22 cellular contexts compared by ENCODE assay signal in genomic region chr1:226479432-226479831, GRCh38.
DNase-seq lines count a peak whose midpoint lies in the region; ATAC-seq and TF ChIP-seq lines count a peak whose summit lies in the region.
"Had no signal": no experiment of that assay in that cellular context is flagged by ENCODE, and none has a peak within 500 bp of the region (broad histone marks: within the 10 kb centered on the region; RNA-seq: fewer than 3 reads in every experiment).

No MANE protein-coding gene starts in this region.

- H3K36me3 ChIP-seq in PC-3 (ENCODE audit: low read depth, low read length), result no peaks in the 10 kb centered on the region
- no peaks in the 10 kb centered on the region for H3K36me3 ChIP-seq in hepatocyte (replicated peaks; ENCODE audit: insufficient read depth, low read depth)
- no peaks in the 10 kb centered on the region for H3K36me3 ChIP-seq in WERI-Rb-1
- H3K36me3 ChIP-seq: HAP-1, upper lobe of left lung had no signal

- H3K4me2 ChIP-seq in PC-3 (ENCODE audit: low read length) (peak overlapping the region; percentile 50), hepatocyte (peak overlapping the region; percentile 7)

- peak overlapping the region; percentile 64 for H3K27ac ChIP-seq in PC-3 (ENCODE audit: low read length)
- H3K27ac ChIP-seq in hepatocyte, result no peak overlapping the region
- no peak overlapping the region for H3K27ac ChIP-seq in WERI-Rb-1
- H3K27ac ChIP-seq: coronary artery, upper lobe of left lung had no signal

- H4K20me1 ChIP-seq in PC-3 (ENCODE audit: low read length), result no peaks in the 10 kb centered on the region
- H4K20me1 ChIP-seq in hepatocyte (ENCODE audit: insufficient read depth, poor library complexity, severe bottlenecking), result no peaks in the 10 kb centered on the region

- H3K9ac ChIP-seq in PC-3 (ENCODE audit: low read length), result no peak overlapping the region

- POLR2A ChIA-PET in PC-3 (lab: Charles Lee; ENCODE audit: unreplicated experiment), result interaction anchor here (0.6 kb wide), 1 partner anchor 71 kb away, joined by 5 read pairs; the partner anchor contains the start of gene PARP1

- H3K9me3 ChIP-seq in PC-3 (ENCODE audit: low read length) (no peaks in the 10 kb centered on the region), hepatocyte (ENCODE audit: low read depth) (no peaks in the 10 kb centered on the region), WERI-Rb-1 (ENCODE audit: severe bottlenecking) (no peaks in the 10 kb centered on the region)
- H3K9me3 ChIP-seq: HAP-1, upper lobe of left lung had no signal

- WGBS in hepatocyte (ENCODE audit: low lambda C conversion rate, missing lambda C conversion rate), result 66% methylated on average over 2 of the region's 2 CpGs

- H3K9me2 ChIP-seq in PC-3 (replicated peaks; ENCODE audit: low read length) (no peaks in the 10 kb centered on the region), hepatocyte (replicated peaks; ENCODE audit: insufficient read depth) (no peaks in the 10 kb centered on the region)

- peak; percentile 75 for ATAC-seq in PC-3
- ATAC-seq: activated CD8-positive, alpha-beta T cell treated with anti-CD3 and anti-CD28 coated beads for 36 hours; left lobe of liver had no signal

- no peaks in the 10 kb centered on the region for H3F3A ChIP-seq in PC-3 (ENCODE audit: low read length, unreplicated experiment)

- DNase-seq in DMS 273 (lab: John Stamatoyannopoulos, UW; ENCODE audit: unreplicated experiment) (peak; percentile 71), LNCaP clone FGC (ENCODE audit: low read depth) (peak; percentile 94), PC-3 (peak; percentile 91), hepatocyte (ENCODE audit: low spot score) (peak; percentile 29), midbrain (lab: John Stamatoyannopoulos, UW) (no peak), GM20000 (ENCODE audit: low spot score) (no peak), WERI-Rb-1 (no peak), T1000 (lab: John Stamatoyannopoulos, UW) (no peak)
- DNase-seq: activated CD4-positive, CD25-positive, alpha-beta regulatory T cell treated with anti-CD3 and anti-CD28 coated beads, Interleukin-2, amount 50 U/mL, for 72 hours; activated CD8-positive, alpha-beta T cell treated with anti-CD3 and anti-CD28 coated beads for 36 hours; activated gamma-delta T cell; activated T-cell treated with anti-CD3 and anti-CD28 coated beads for 4 hours; KG1; NCI-H1048; NCI-H2081 treated with DMSO at 0.1 percent for 48 hours; NCI-H526 treated with DMSO at 0.1 percent for 48 hours; nephron progenitor cell; Right ventricle myocardium superior; upper lobe of left lung had no signal

- CTCF ChIA-PET in PC-3 (lab: Charles Lee), result no interaction called here

- H3K79me2 ChIP-seq in PC-3 (ENCODE audit: low read length) (no peaks in the 10 kb centered on the region), hepatocyte (no peaks in the 10 kb centered on the region)

- H2AFZ ChIP-seq in PC-3 (ENCODE audit: low read length) (0 out of 2 replicates have a peak overlapping the region, but pooled peaks have one; percentile 2), hepatocyte (no peak overlapping the region)

- H3K4me1 ChIP-seq in PC-3 (ENCODE audit: insufficient read depth, low read length), result peaks cover 51% of the 10 kb centered on the region
- H3K4me1 ChIP-seq in hepatocyte (ENCODE audit: insufficient read depth), result peaks cover 23% of the 10 kb centered on the region
- H3K4me1 ChIP-seq: HAP-1 had no signal

- TF ChIP-seq CTCF in LNCaP clone FGC (IDR thresholded peaks at IDR 0.05; ENCODE audit: control insufficient read depth, extremely low read depth, insufficient read depth), result no peak
- TF ChIP-seq CTCF in PC-3 (conservative IDR thresholded peaks at IDR 0.05; ENCODE audit: low read depth, low read length), result no peak
- TF ChIP-seq CTCF in hepatocyte (IDR thresholded peaks at IDR 0.05; ENCODE audit: poor library complexity), result no peak
- TF ChIP-seq CTCF in GM20000 (IDR thresholded peaks at IDR 0.05; ENCODE audit: extremely low read depth, missing control alignments), result no peak
- TF ChIP-seq CTCF in WERI-Rb-1 (IDR thresholded peaks at IDR 0.05; ENCODE audit: low read depth, low read length), result no peak

- intact Hi-C loops in PC-3 (cut with micrococcal nuclease), result loop anchor here (2.0 kb wide), 2 partner anchors 31 to 73 kb away; no protein-coding TSS in a partner anchor

- H3K27me3 ChIP-seq in PC-3 (ENCODE audit: low read length) (no peaks in the 10 kb centered on the region), hepatocyte (peaks cover 38% of the 10 kb centered on the region), WERI-Rb-1 (ENCODE audit: insufficient read depth, low read depth, severe bottlenecking) (no peaks in the 10 kb centered on the region)
- H3K27me3 ChIP-seq: upper lobe of left lung had no signal

- H3K4me3 ChIP-seq in LNCaP clone FGC (ENCODE audit: low read depth, low read length) (no peak overlapping the region), PC-3 (ENCODE audit: low read length) (no peak overlapping the region), hepatocyte (no peak overlapping the region), WERI-Rb-1 (ENCODE audit: low read depth, low read length) (no peak overlapping the region)
- H3K4me3 ChIP-seq: coronary artery, HAP-1, upper lobe of left lung had no signal

- BruUV-seq in PC-3 (replicated peaks; lab: Mats Ljungman, UMichigan), result no TSS peak

Comparison
In these comparisons a context has a peak if more than half of its experiments do, and no peak if none do; other contexts are left out.
1. DNase-seq: peak in DMS 273 (single experiment), LNCaP clone FGC (single experiment), PC-3 (single experiment) and hepatocyte (single experiment); none in midbrain (single experiment), GM20000 (single experiment), WERI-Rb-1 (single experiment) and T1000 (single experiment).